In the genomic region with DNA sequence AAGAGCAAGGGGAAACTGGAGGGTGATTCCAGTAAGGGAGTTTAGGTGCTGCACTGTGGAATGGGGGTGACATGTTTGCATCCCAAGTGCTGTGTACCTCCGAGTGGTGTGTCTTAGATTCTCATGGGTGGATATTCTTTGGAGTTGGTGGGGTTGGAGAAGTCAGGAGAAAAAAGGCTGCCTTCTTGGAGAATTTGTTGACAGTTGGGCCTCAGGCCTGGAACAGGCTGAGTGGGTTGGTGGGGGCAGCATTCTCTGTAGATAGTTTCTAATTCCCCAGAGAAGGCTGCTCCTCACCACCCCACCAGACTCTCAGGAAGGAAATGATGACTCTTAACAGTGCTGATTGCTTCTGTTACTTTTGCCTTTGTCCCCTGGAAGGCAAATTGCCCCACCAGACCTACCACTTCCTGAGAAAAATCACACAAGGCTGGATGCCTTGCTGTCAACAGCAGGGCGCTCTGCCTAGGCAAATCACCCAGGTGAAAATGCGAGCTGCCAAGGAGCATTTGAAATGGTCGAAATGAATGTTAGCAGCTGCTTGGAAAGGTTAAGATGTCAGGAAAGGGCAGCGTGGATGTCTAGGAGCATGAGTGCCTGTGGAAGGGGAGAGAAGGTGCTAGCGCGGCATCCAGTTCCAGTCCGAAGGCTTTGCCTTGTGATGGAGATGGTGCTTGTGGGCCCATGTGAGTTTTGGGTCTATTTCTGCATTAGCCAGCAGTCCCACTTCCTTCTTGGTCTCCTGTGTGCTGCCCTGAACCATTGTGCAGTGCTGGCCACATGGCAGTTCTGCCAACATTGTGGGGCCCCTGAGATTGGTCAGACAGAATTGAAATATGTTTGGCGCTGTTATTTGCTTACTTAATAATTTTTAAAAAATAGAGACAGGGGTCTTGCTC, we compare ENCODE assay signal across 8 cellular contexts. TPM values are rescaled to one million over a fixed set of nuclear protein-coding genes. Genes with fewer than 3 reads are reported as not detected.
DNase-seq lines count a peak whose midpoint lies in the region; ATAC-seq and TF ChIP-seq lines count a peak whose summit lies in the region.

No MANE protein-coding gene starts in this region.

- H3K36me3 Mint-ChIP-seq in CD8-positive, alpha-beta memory T cell: peaks cover 8 to 53% (median 15%) of the 10 kb centered on the region in 3 donors
- peaks cover 22% of the 10 kb centered on the region for H3K36me3 Mint-ChIP-seq in activated CD4-positive, alpha-beta memory T cell treated with anti-CD3 and anti-CD28 coated beads for 36 hours
- peaks cover 19 to 42% (median 29%) of the 10 kb centered on the region in 3 donors for H3K36me3 Mint-ChIP-seq in immature natural killer cell
- H3K36me3 Mint-ChIP-seq in type B pancreatic cell: peaks cover 14% of the 10 kb centered on the region

- H3K9me3 Mint-ChIP-seq in CD8-positive, alpha-beta memory T cell: no peaks in the 10 kb centered on the region
- H3K9me3 Mint-ChIP-seq in activated CD4-positive, alpha-beta memory T cell treated with anti-CD3 and anti-CD28 coated beads for 36 hours: no peaks in the 10 kb centered on the region
- no peaks in the 10 kb centered on the region for H3K9me3 Mint-ChIP-seq in immature natural killer cell
- H3K9me3 Mint-ChIP-seq in type B pancreatic cell: no peaks in the 10 kb centered on the region

- no peaks in the 10 kb centered on the region for H3K9me3 ChIP-seq in CD8-positive, alpha-beta memory T cell (ENCODE audit: low read length)

- H3K4me1 ChIP-seq in CD8-positive, alpha-beta memory T cell (ENCODE audit: insufficient read depth, low read length): peaks cover 65% of the 10 kb centered on the region

- peak overlapping the region; percentile 71 to 100 (median 98) for H3K27ac Mint-ChIP-seq in CD8-positive, alpha-beta memory T cell
- H3K27ac Mint-ChIP-seq in activated CD4-positive, alpha-beta memory T cell treated with anti-CD3 and anti-CD28 coated beads for 36 hours: peak overlapping the region; percentile 96
- H3K27ac Mint-ChIP-seq in immature natural killer cell (peak overlapping the region; percentile 99 to 100 (median 99)), type B pancreatic cell (peak overlapping the region; percentile 73)

- peak; percentile 53 to 83 (median 77) for DNase-seq in CD8-positive, alpha-beta memory T cell
- peak; percentile 74 for DNase-seq in activated CD4-positive, alpha-beta memory T cell treated with anti-CD3 and anti-CD28 coated beads for 36 hours
- DNase-seq in immature natural killer cell (peak; percentile 92), type B pancreatic cell (ENCODE audit: extremely low spot score, unreplicated experiment) (no peak), NCI-H2227 (lab: John Stamatoyannopoulos, UW; ENCODE audit: unreplicated experiment) (no peak), RKO (ENCODE audit: low spot score) (no peak)

- peak overlapping the region; percentile 74 to 89 (median 83) for H3K4me3 Mint-ChIP-seq in CD8-positive, alpha-beta memory T cell
- H3K4me3 Mint-ChIP-seq in activated CD4-positive, alpha-beta memory T cell treated with anti-CD3 and anti-CD28 coated beads for 36 hours: peak overlapping the region; percentile 75
- peak overlapping the region; percentile 81 to 92 (median 89) for H3K4me3 Mint-ChIP-seq in immature natural killer cell
- peak overlapping the region; percentile 12 for H3K4me3 Mint-ChIP-seq in type B pancreatic cell

- peaks cover 62 to 84% (median 79%) of the 10 kb centered on the region in 3 donors for H3K4me1 Mint-ChIP-seq in CD8-positive, alpha-beta memory T cell
- H3K4me1 Mint-ChIP-seq in activated CD4-positive, alpha-beta memory T cell treated with anti-CD3 and anti-CD28 coated beads for 36 hours (ENCODE audit: low read depth): peaks cover 47% of the 10 kb centered on the region
- H3K4me1 Mint-ChIP-seq in immature natural killer cell: peaks cover 86% of the 10 kb centered on the region in 2 donors
- H3K4me1 Mint-ChIP-seq in type B pancreatic cell (ENCODE audit: unreplicated experiment): peaks cover 37% of the 10 kb centered on the region

- peaks cover 29% of the 10 kb centered on the region for H3K36me3 ChIP-seq in CD8-positive, alpha-beta memory T cell (ENCODE audit: insufficient read depth, low read length)

- TF ChIP-seq CTCF in type B pancreatic cell (conservative IDR thresholded peaks at IDR 0.05): no peak

- POLR2A ChIA-PET in CD8-positive, alpha-beta memory T cell (lab: Charles Lee): interaction anchor here (0.7 to 1.4 kb wide), 3 partner anchors 20 to 30 kb away, joined by 3 to 4 read pairs (median 4); partner anchors contain the start of gene SORL1
- POLR2A ChIA-PET in activated CD4-positive, alpha-beta memory T cell treated with anti-CD3 and anti-CD28 coated beads for 36 hours (lab: Charles Lee): interaction anchor here (1.0 to 2.1 kb wide), 4 partner anchors 14 to 39 kb away, joined by 3 to 7 read pairs (median 4); no protein-coding TSS in a partner anchor

- peak overlapping the region; percentile 60 for H3K4me3 ChIP-seq in CD8-positive, alpha-beta memory T cell (ENCODE audit: low read length)

- intact Hi-C loops in activated CD4-positive, alpha-beta memory T cell treated with anti-CD3 and anti-CD28 coated beads for 36 hours (cut with micrococcal nuclease): loop anchor here (1.0 kb wide), 5 partner anchors 8 to 39 kb away; partner anchors contain the start of genes SORL1 and SORL1-AS1

- ATAC-seq in GM19438 (IDR thresholded peaks at IDR 0.05; ENCODE audit: low read depth, unreplicated experiment) (peak; percentile 93), HG03439 (IDR thresholded peaks at IDR 0.05; ENCODE audit: unreplicated experiment) (peak; percentile 74)

- no peaks in the 10 kb centered on the region for H3K27me3 Mint-ChIP-seq in CD8-positive, alpha-beta memory T cell
- H3K27me3 Mint-ChIP-seq in activated CD4-positive, alpha-beta memory T cell treated with anti-CD3 and anti-CD28 coated beads for 36 hours: no peaks in the 10 kb centered on the region
- H3K27me3 Mint-ChIP-seq in immature natural killer cell (ENCODE audit: low read depth in 3 of 3) (peaks cover 27 to 38% (median 30%) of the 10 kb centered on the region in 3 donors), type B pancreatic cell (no peaks in the 10 kb centered on the region)

- H3K27me3 ChIP-seq in CD8-positive, alpha-beta memory T cell (ENCODE audit: insufficient read depth, low read length, poor library complexity, severe bottlenecking): no peaks in the 10 kb centered on the region

- CTCF ChIA-PET in CD8-positive, alpha-beta memory T cell (lab: Charles Lee): interaction anchor here (0.6 to 1.8 kb wide), 5 partner anchors 17 to 189 kb away, joined by 3 to 7 read pairs (median 3); no protein-coding TSS in a partner anchor
- CTCF ChIA-PET in activated CD4-positive, alpha-beta memory T cell treated with anti-CD3 and anti-CD28 coated beads for 36 hours (lab: Charles Lee): interaction anchor here (1.0 to 1.9 kb wide), 3 partner anchors 14 to 32 kb away, joined by 3 to 9 read pairs (median 3); no protein-coding TSS in a partner anchor

- peak overlapping the region; percentile 63 for H3K27ac ChIP-seq in CD8-positive, alpha-beta memory T cell (ENCODE audit: low read depth, low read length)

RNA-seq across cellular contexts. Expression of gene SORL1, which starts 30.4 kb away (rescaled TPM):
- 10 to 100 TPM; 44.5 to 46.9 TPM for total RNA-seq in CD8-positive, alpha-beta memory T cell
- polyA plus RNA-seq in CD8-positive, alpha-beta memory T cell: 220 TPM
- 10 to 100 TPM; 48.1 to 49.3 TPM for total RNA-seq in activated CD4-positive, alpha-beta memory T cell treated with anti-CD3 and anti-CD28 coated beads for 36 hours
- 100 to 1,000 TPM; 125 to 281 (median 189) TPM for polyA plus RNA-seq in immature natural killer cell
- total RNA-seq in type B pancreatic cell (ENCODE audit: low replicate concordance): 39.0 and 62.6 TPM in 2 replicates

Comparison
In these comparisons a context has a peak if more than half of its experiments do, and no peak if none do; other contexts are left out.
1. DNase-seq: peak in CD8-positive, alpha-beta memory T cell (5 of 5), activated CD4-positive, alpha-beta memory T cell treated with anti-CD3 and anti-CD28 coated beads for 36 hours (single experiment) and immature natural killer cell (3 of 3); none in type B pancreatic cell (single experiment), NCI-H2227 (single experiment) and RKO (single experiment).
2. H3K4me3 Mint-ChIP-seq: peak in every context shown above with its lines; median percentile 89 in immature natural killer cell; 83 in CD8-positive, alpha-beta memory T cell; 75 in activated CD4-positive, alpha-beta memory T cell treated with anti-CD3 and anti-CD28 coated beads for 36 hours; 12 in type B pancreatic cell.
3. Peak in every context shown above with its lines, with median percentiles within 50 percentile points of each other: H3K27ac Mint-ChIP-seq.